ENCODE assay signal across 21 cellular contexts in the genomic region with DNA sequence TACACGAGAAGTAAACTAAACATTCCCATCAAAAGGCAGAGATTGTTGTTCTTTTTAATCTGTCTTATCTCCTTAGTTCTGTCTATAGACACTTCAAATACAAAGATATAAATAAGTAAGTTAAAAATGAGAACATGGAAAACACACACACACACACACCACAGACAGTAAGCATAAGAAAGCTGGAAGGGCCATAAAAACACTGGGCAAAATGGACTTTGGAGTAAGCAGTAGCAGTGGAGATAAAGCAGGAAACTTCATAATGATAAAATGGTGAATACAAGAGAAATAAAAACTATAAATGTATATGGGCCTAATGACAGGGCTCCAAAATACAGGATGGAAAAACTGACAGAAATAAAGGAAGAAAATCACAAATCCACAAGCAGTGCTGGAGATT.
"Had no signal": no experiment of that assay in that cellular context is flagged by ENCODE, and none has a peak within 500 bp of the region (broad histone marks: within the 10 kb centered on the region; RNA-seq: fewer than 3 reads in every experiment).

No MANE protein-coding gene starts in this region.

- H3K9me3 Mint-ChIP-seq: immature natural killer cell, mesothelial cell of epicardium had no signal

- H3K27me3 ChIP-seq: dorsolateral prefrontal cortex, esophagus muscularis mucosa, foreskin keratinocyte, gastroesophageal sphincter, heart left ventricle, hepatocyte, left lung had no signal

- H3K9me3 ChIP-seq: esophagus muscularis mucosa, gastroesophageal sphincter, heart left ventricle, left lung, lower lobe of right lung had no signal

- H3K4me2 ChIP-seq: hepatocyte had no signal

- H3K4me1 ChIP-seq: esophagus muscularis mucosa, gastroesophageal sphincter, left lung, lower lobe of right lung had no signal

- H2AFZ ChIP-seq: hepatocyte had no signal

- H3K4me3 Mint-ChIP-seq: immature natural killer cell; mesothelial cell of epicardium; naive thymus-derived CD4-positive, alpha-beta T cell had no signal

- H3K4me3 ChIP-seq: coronary artery, dorsolateral prefrontal cortex, esophagus muscularis mucosa, gastroesophageal sphincter, heart left ventricle, hepatocyte, left lung, lower lobe of right lung had no signal

- H3K27me3 Mint-ChIP-seq: naive thymus-derived CD4-positive, alpha-beta T cell had no signal

- DNase-seq: dermis blood vessel endothelial cell; dorsolateral prefrontal cortex; effector CD4-positive, alpha-beta T cell; effector memory CD4-positive, alpha-beta T cell; foreskin keratinocyte; heart left ventricle; hypothalamus; immature natural killer cell; islet precursor cell; kidney; kidney glomerular epithelial cell; left lung; left ventricle myocardium superior; lower lobe of right lung; mesenchymal stem cell; naive thymus-derived CD4-positive, alpha-beta T cell had no signal

- H3K4me1 Mint-ChIP-seq: mesothelial cell of epicardium had no signal

- ATAC-seq: foreskin keratinocyte; gastroesophageal sphincter; heart left ventricle; left lung; left ventricle myocardium superior; lower lobe of right lung; naive thymus-derived CD4-positive, alpha-beta T cell had no signal

- H3K27ac ChIP-seq: coronary artery, dorsolateral prefrontal cortex, esophagus muscularis mucosa, foreskin keratinocyte, gastroesophageal sphincter, heart left ventricle, hepatocyte, left lung, lower lobe of right lung had no signal

- H3K27ac Mint-ChIP-seq: mesothelial cell of epicardium; naive thymus-derived CD4-positive, alpha-beta T cell had no signal
